24 cellular contexts compared by ENCODE assay signal in the genomic region with DNA sequence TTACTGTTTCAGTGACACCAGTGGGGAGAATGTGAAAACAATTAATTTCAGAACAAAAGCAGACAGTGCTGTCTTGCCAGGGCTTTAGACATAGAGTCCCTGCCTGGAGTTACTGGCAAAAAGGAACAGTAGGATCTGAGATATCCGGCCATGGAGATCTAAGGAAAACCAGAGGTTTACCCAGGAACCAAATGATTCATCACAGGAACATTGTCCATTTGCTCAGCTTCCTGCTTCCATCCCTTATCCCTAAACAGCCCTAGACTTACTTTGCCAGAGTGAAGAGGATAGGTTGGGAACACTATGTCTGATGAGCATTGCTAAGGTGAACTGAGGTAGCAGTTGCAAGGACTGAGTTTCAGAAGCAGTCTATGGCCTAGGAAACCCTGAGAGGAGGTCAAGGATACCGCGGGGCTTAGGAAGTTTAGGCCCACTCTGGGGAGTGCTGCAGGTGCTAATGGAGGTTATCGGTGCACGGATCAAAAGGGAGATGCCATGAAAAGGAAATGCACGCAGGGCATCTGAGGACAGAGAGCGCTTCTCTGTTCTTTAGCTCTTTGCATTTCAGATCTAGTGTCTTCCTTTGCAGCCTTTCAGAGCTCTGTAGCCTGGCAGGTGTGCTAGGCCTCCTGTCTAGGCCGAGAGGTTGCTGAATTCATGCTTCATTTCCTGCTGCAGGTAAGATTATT.
"Had no signal": no experiment of that assay in that cellular context is flagged by ENCODE, and none has a peak within 500 bp of the region (broad histone marks: within the 10 kb centered on the region; RNA-seq: fewer than 3 reads in every experiment).

No MANE protein-coding gene starts in this region.

- ATAC-seq: activated CD4-positive, CD25-positive, alpha-beta regulatory T cell treated with anti-CD3 and anti-CD28 coated beads, Interleukin-2, amount 50 U/mL, for 24 hours; activated CD8-positive, alpha-beta T cell treated with anti-CD3 and anti-CD28 coated beads for 36 hours; activated T-cell treated with anti-CD3 and anti-CD28 coated beads, Interleukin-2, amount 50 U/mL, for 72 hours; T-cell had no signal

- H3K27ac Mint-ChIP-seq: activated CD8-positive, alpha-beta T cell treated with anti-CD3 and anti-CD28 coated beads for 36 hours; activated naive CD4-positive, alpha-beta T cell treated with anti-CD3 and anti-CD28 coated beads, Interleukin-2, amount 50 U/mL, for 24 hours; activated T-cell treated with anti-CD3 and anti-CD28 coated beads, Interleukin-2, amount 50 U/mL, for 72 hours; T-cell had no signal

- FAIRE-seq: RCC 7860 had no signal

- H3K9me3 ChIP-seq: breast epithelium had no signal

- H3K4me1 ChIP-seq: breast epithelium had no signal

- H3K27me3 Mint-ChIP-seq: activated CD8-positive, alpha-beta T cell treated with anti-CD3 and anti-CD28 coated beads for 36 hours had no signal

- H3K36me3 ChIP-seq: breast epithelium, WERI-Rb-1 had no signal

- H3K9me3 Mint-ChIP-seq: activated CD8-positive, alpha-beta T cell treated with anti-CD3 and anti-CD28 coated beads for 36 hours had no signal

- H3K4me1 Mint-ChIP-seq: activated naive CD4-positive, alpha-beta T cell treated with anti-CD3 and anti-CD28 coated beads, Interleukin-2, amount 50 U/mL, for 24 hours; T-cell had no signal

- H3K27ac ChIP-seq: breast epithelium, coronary artery, SK-N-MC, WERI-Rb-1 had no signal

- DNase-seq: activated CD4-positive, alpha-beta T cell treated with anti-CD3 and anti-CD28 coated beads for 4 hours; activated CD8-positive, alpha-beta memory T cell treated with anti-CD3 and anti-CD28 coated beads, Interleukin-2, amount 50 U/mL, for 4 hours; activated CD8-positive, alpha-beta T cell treated with anti-CD3 and anti-CD28 coated beads for 36 hours; activated T-cell treated with anti-CD3 and anti-CD28 coated beads, Interleukin-2, amount 50 U/mL, for 72 hours; aorta; central memory CD4-positive, alpha-beta T cell; Kasumi-1; NCI-H1048; NCI-H146; NCI-H187 treated with DMSO at 0.1 percent for 48 hours; NCI-H2081 treated with DMSO at 0.1 percent for 48 hours; NCI-H2171; NCI-H2227 treated with DMSO at 0.1 percent for 48 hours; NCI-H510A; NCI-H69; T-cell; T-helper 2 cell; WERI-Rb-1 had no signal

- H3K4me3 ChIP-seq: breast epithelium, coronary artery, SK-N-MC had no signal

- H3K27me3 ChIP-seq: breast epithelium had no signal

- H3K36me3 Mint-ChIP-seq: T-cell had no signal

- H3K4me3 Mint-ChIP-seq: activated CD8-positive, alpha-beta T cell treated with anti-CD3 and anti-CD28 coated beads for 36 hours; activated naive CD4-positive, alpha-beta T cell treated with anti-CD3 and anti-CD28 coated beads, Interleukin-2, amount 50 U/mL, for 24 hours; activated T-cell treated with anti-CD3 and anti-CD28 coated beads, Interleukin-2, amount 50 U/mL, for 72 hours; T-cell had no signal
